1 cellular context compared by ENCODE assay signal in genomic region chr4:124459196-124459921, GRCh38.
TF ChIP-seq lines count a peak whose summit lies in the region.

No MANE protein-coding gene starts in this region.

TF ChIP-seq in WTC11, 78 proteins besides CTCF, POLR2A, EP300 and RAD21 (continued from another document):
- TF ChIP-seq, protein P1, sequence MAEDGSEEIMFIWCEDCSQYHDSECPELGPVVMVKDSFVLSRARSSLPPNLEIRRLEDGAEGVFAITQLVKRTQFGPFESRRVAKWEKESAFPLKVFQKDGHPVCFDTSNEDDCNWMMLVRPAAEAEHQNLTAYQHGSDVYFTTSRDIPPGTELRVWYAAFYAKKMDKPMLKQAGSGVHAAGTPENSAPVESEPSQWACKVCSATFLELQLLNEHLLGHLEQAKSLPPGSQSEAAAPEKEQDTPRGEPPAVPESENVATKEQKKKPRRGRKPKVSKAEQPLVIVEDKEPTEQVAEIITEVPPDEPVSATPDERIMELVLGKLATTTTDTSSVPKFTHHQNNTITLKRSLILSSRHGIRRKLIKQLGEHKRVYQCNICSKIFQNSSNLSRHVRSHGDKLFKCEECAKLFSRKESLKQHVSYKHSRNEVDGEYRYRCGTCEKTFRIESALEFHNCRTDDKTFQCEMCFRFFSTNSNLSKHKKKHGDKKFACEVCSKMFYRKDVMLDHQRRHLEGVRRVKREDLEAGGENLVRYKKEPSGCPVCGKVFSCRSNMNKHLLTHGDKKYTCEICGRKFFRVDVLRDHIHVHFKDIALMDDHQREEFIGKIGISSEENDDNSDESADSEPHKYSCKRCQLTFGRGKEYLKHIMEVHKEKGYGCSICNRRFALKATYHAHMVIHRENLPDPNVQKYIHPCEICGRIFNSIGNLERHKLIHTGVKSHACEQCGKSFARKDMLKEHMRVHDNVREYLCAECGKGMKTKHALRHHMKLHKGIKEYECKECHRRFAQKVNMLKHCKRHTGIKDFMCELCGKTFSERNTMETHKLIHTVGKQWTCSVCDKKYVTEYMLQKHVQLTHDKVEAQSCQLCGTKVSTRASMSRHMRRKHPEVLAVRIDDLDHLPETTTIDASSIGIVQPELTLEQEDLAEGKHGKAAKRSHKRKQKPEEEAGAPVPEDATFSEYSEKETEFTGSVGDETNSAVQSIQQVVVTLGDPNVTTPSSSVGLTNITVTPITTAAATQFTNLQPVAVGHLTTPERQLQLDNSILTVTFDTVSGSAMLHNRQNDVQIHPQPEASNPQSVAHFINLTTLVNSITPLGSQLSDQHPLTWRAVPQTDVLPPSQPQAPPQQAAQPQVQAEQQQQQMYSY (CRISPR knock-in tag; IDR thresholded peaks at IDR 0.05): no peak
